In genomic region chr6:167776906-167777645, GRCh38 we compare ENCODE assay signal across 19 cellular contexts. TPM values are rescaled to one million over a fixed set of nuclear protein-coding genes. Genes with fewer than 3 reads are reported as not detected.
DNase-seq lines count a peak whose midpoint lies in the region; ATAC-seq, FAIRE-seq and TF ChIP-seq lines count a peak whose summit lies in the region.
"Had no signal": no experiment of that assay in that cellular context is flagged by ENCODE, and none has a peak within 500 bp of the region (broad histone marks: within the 10 kb centered on the region; RNA-seq: fewer than 3 reads in every experiment).

No MANE protein-coding gene starts in this region.

- no peak for TF ChIP-seq POLR2A in HepG2 (IDR thresholded peaks at IDR 0.05; ENCODE audit: insufficient read depth in 1 of 2, low read depth in 2 of 2, low read length in 2 of 2)
- no peak for TF ChIP-seq POLR2A in right lobe of liver (IDR thresholded peaks at IDR 0.05)

- DNase-seq in HepG2 (ENCODE audit: low spot score) (no peak), right lobe of liver (no peak), islet precursor cell (peak; percentile 17), osteoblast (ENCODE audit: insufficient read length, low spot score, missing footprints) (peak; percentile 47), foreskin melanocyte (no peak), A673 (ENCODE audit: low spot score) (no peak)
- no peak for DNase-seq in activated CD4-positive, CD25-positive, alpha-beta regulatory T cell (lab: John Stamatoyannopoulos, UW)
- DNase-seq: CD4-positive, alpha-beta memory T cell; GF-D8; GOT3; NCI-H1105 treated with DMSO at 0.1 percent for 48 hours; NCI-H1694; NCI-H2081 treated with DMSO at 0.1 percent for 48 hours; NK-92 treated with Interleukin-12 subunit alpha and Interleukin-12 subunit beta, amount 100 ng/mL, for 24 hours had no signal

- in situ Hi-C loops in HepG2 (cut with HindIII; ENCODE audit: extremely low pct_ligation_motif_present, low pct_unique_long_range_greater_than_20kb), result no loop called here

- ATAC-seq in HepG2, result peak; percentile 38; the same call in 2 of the 3 replicates
- no peak for ATAC-seq in right lobe of liver
- ATAC-seq: A549, HCT116 had no signal

- no peak overlapping the region for H3K4me3 ChIP-seq in HepG2 (replicated peaks in 1 of 3; ENCODE audit: insufficient read depth in 1 of 3, low read depth in 2 of 3, low read length in 3 of 3)
- no peak overlapping the region for H3K4me3 ChIP-seq in right lobe of liver
- H3K4me3 ChIP-seq in osteoblast (ENCODE audit: insufficient read depth, low read length), result no peak overlapping the region
- H3K4me3 ChIP-seq in A673 (ENCODE audit: low read depth, low read length, poor library complexity, severe bottlenecking), result no peak overlapping the region
- H3K4me3 ChIP-seq: A549, BLaER1, Peyer's patch had no signal

- H3K4me2 ChIP-seq in HepG2 (ENCODE audit: low read depth, low read length) (no peak overlapping the region), osteoblast (ENCODE audit: insufficient read depth, low read length) (no peak overlapping the region)
- H3K4me2 ChIP-seq: A549, BLaER1 had no signal

- H3K79me2 ChIP-seq in HepG2 (ENCODE audit: insufficient read depth, low read length) (no peaks in the 10 kb centered on the region), osteoblast (ENCODE audit: insufficient read depth, low read length) (no peaks in the 10 kb centered on the region)

- H3K27ac ChIP-seq in HepG2 (ENCODE audit: extremely low read length, insufficient read depth, low read length) (no peak overlapping the region), right lobe of liver (no peak overlapping the region), osteoblast (ENCODE audit: low read depth, low read length) (no peak overlapping the region), A673 (ENCODE audit: low read depth, low read length, poor library complexity, severe bottlenecking) (no peak overlapping the region)
- H3K27ac ChIP-seq: A549, BLaER1, Peyer's patch had no signal

- POLR2A ChIA-PET in HepG2 (lab: Yijun Ruan, JAX), result interaction anchor here (1.2 to 2.4 kb wide), 2 partner anchors 15 to 94 kb away, joined by 3 to 11 read pairs; no protein-coding TSS in a partner anchor
- POLR2A ChIA-PET in A673 (lab: Charles Lee; ENCODE audit: low non-redundant PET), result no interaction called here

- CTCF ChIA-PET in HepG2 (lab: Yijun Ruan, JAX; ENCODE audit: low intra/inter-chr PET ratio, low total read pairs) (no interaction called here), A673 (lab: Charles Lee) (no interaction called here)

- no peak for TF ChIP-seq RAD21 in HepG2 (CRISPR knock-in tag; IDR thresholded peaks at IDR 0.05)

- TF ChIP-seq EP300 in HepG2 (IDR thresholded peaks at IDR 0.05; ENCODE audit: low read depth in 2 of 2, low read length in 2 of 2), result no peak
- TF ChIP-seq EP300 in HepG2 (CRISPR knock-in tag; IDR thresholded peaks at IDR 0.05; ENCODE audit: borderline replicate concordance), result no peak

- H4K20me1 ChIP-seq in HepG2 (ENCODE audit: insufficient read depth, low read length) (no peaks in the 10 kb centered on the region), osteoblast (ENCODE audit: insufficient read depth, low read length) (no peaks in the 10 kb centered on the region)
- H4K20me1 ChIP-seq: BLaER1 had no signal

- no TSS peak for BruUV-seq in HepG2 (replicated peaks; lab: Mats Ljungman, UMichigan)
- BruUV-seq in A673 (replicated peaks; lab: Mats Ljungman, UMichigan), result no TSS peak

- peak overlapping the region; percentile 71 for H2AFZ ChIP-seq in HepG2 (ENCODE audit: low read length)
- H2AFZ ChIP-seq in osteoblast (ENCODE audit: low read length), result no peak overlapping the region

- 86% methylated on average over 14 of the region's 14 CpGs for WGBS in HepG2 (ENCODE audit: low lambda C conversion rate)
- WGBS in right lobe of liver (ENCODE audit: insufficient coverage, low coverage, low lambda C conversion rate, missing lambda C conversion rate), result 80% methylated on average over 12 of the region's 14 CpGs

- H3K9ac ChIP-seq in HepG2 (ENCODE audit: insufficient read depth, low read depth, low read length), result no peak overlapping the region
- H3K9ac ChIP-seq: BLaER1 had no signal

- no peaks in the 10 kb centered on the region for H3K36me3 ChIP-seq in HepG2 (replicated peaks in 1 of 2; ENCODE audit: control insufficient read depth in 1 of 2, insufficient read depth in 2 of 2, low read length in 2 of 2)
- no peaks in the 10 kb centered on the region for H3K36me3 ChIP-seq in right lobe of liver
- no peaks in the 10 kb centered on the region for H3K36me3 ChIP-seq in osteoblast (ENCODE audit: insufficient read depth, low read length)
- H3K36me3 ChIP-seq in A673 (ENCODE audit: insufficient read depth, low read length, poor library complexity, severe bottlenecking), result no peaks in the 10 kb centered on the region
- H3K36me3 ChIP-seq: BLaER1, Peyer's patch had no signal

- FAIRE-seq in HepG2 (lab: Jason Lieb, UNC), result no peak
- FAIRE-seq: A549, HTR-8/SVneo had no signal

- intact Hi-C loops in HepG2 (cut with micrococcal nuclease; ENCODE audit: unreplicated experiment), result no loop called here
- intact Hi-C loops in right lobe of liver (cut with DNase I), result no loop called here
- intact Hi-C loops in A673 (cut with micrococcal nuclease; ENCODE audit: unreplicated experiment), result no loop called here

- H3K4me1 ChIP-seq in HepG2 (ENCODE audit: insufficient read depth, low read length) (peaks cover 33% of the 10 kb centered on the region), right lobe of liver (no peaks in the 10 kb centered on the region), osteoblast (ENCODE audit: insufficient read depth, low read length) (no peaks in the 10 kb centered on the region), A673 (ENCODE audit: insufficient read depth, low read length, poor library complexity, severe bottlenecking) (no peaks in the 10 kb centered on the region)
- H3K4me1 ChIP-seq: A549 had no signal

- H3K9me3 ChIP-seq in HepG2 (ENCODE audit: low read length) (no peaks in the 10 kb centered on the region), right lobe of liver (no peaks in the 10 kb centered on the region), osteoblast (ENCODE audit: low read depth, low read length) (no peaks in the 10 kb centered on the region), A673 (ENCODE audit: low read depth, low read length, poor library complexity, severe bottlenecking) (no peaks in the 10 kb centered on the region)
- H3K9me3 ChIP-seq: A549, BLaER1, Peyer's patch had no signal

- no peak for TF ChIP-seq CTCF in HepG2 (CRISPR knock-in tag; IDR thresholded peaks at IDR 0.05)
- no peak for TF ChIP-seq CTCF in right lobe of liver (IDR thresholded peaks at IDR 0.05)
- TF ChIP-seq CTCF in osteoblast (IDR thresholded peaks at IDR 0.05; ENCODE audit: extremely low read depth, low read depth, low read length), result no peak
- no peak for TF ChIP-seq CTCF in A673 (conservative IDR thresholded peaks at IDR 0.05; ENCODE audit: low read depth, low read length)

- H3K27me3 ChIP-seq in HepG2 (ENCODE audit: control insufficient read depth in 1 of 2, insufficient read depth in 2 of 2, low read length in 2 of 2) (no peaks in the 10 kb centered on the region; a peak in 1 of 5 replicates), right lobe of liver (no peaks in the 10 kb centered on the region), osteoblast (ENCODE audit: insufficient read depth, low read length) (no peaks in the 10 kb centered on the region), A673 (replicated peaks; ENCODE audit: insufficient read depth, low read depth, low read length, poor library complexity) (no peaks in the 10 kb centered on the region)
- H3K27me3 ChIP-seq: BLaER1, Peyer's patch had no signal

RNA-seq across cellular contexts. Expression of gene AFDN, which starts 49.6 kb away (rescaled TPM):
- total RNA-seq in HepG2 (2016; rRNA removed; fragmentation: Illumina TruSeq; extraction: Trizol) (97.8 and 136 TPM in 2 replicates), right lobe of liver (100 to 1,000 TPM in 1 of 6 experiments, 10 to 100 TPM in 5; 77.0 to 106 (median 85.5) TPM), osteoblast (31.2 and 52.5 TPM in 2 replicates), A673 (2021) (107 and 114 TPM in 2 replicates)
- total RNA-seq in HepG2 (2016; cell fraction: cytosol; rRNA removed; fragmentation: Illumina TruSeq; extraction: Trizol; ENCODE audit: low read depth), result 82.1 and 86.5 TPM in 2 replicates
- total RNA-seq in HepG2 (2016; cell fraction: insoluble cytoplasmic fraction; rRNA removed; fragmentation: Illumina TruSeq; extraction: Trizol), result 90.9 and 138 TPM in 2 replicates
- 67.9 and 80.5 TPM in 2 replicates for total RNA-seq in HepG2 (2016; cell fraction: membrane; rRNA removed; fragmentation: Illumina TruSeq; extraction: Trizol)
- total RNA-seq in HepG2 (2016; cell fraction: nucleus; rRNA removed; fragmentation: Illumina TruSeq; extraction: Trizol), result 248 and 270 TPM in 2 replicates
- polyA plus RNA-seq in HepG2 (2011; rRNA removed), result 151 and 156 TPM in 2 replicates
- 52.5 and 65.6 TPM in 2 replicates for polyA plus RNA-seq in HepG2 (2011; cell fraction: cytosol; rRNA removed)
- 488 and 509 TPM in 2 replicates for polyA plus RNA-seq in HepG2 (2011; cell fraction: nucleus; rRNA removed)
- polyA plus RNA-seq in HepG2 (2012), result 141 and 152 TPM in 2 replicates
- polyA plus RNA-seq in HepG2 (2016; cell fraction: cytosol; fragmentation: Illumina TruSeq; extraction: Trizol; ENCODE audit: low read depth), result 1.8 and 2.1 TPM in 2 replicates
- polyA plus RNA-seq in HepG2 (2016; cell fraction: insoluble cytoplasmic fraction; fragmentation: Illumina TruSeq; extraction: Trizol; ENCODE audit: low read depth), result 62.7 and 70.2 TPM in 2 replicates
- 7.1 and 7.2 TPM in 2 replicates for polyA plus RNA-seq in HepG2 (2016; cell fraction: membrane; fragmentation: Illumina TruSeq; extraction: Trizol; ENCODE audit: low read depth)
- 361 and 384 TPM in 2 replicates for polyA plus RNA-seq in HepG2 (2016; cell fraction: nucleus; fragmentation: Illumina TruSeq; extraction: Trizol; ENCODE audit: insufficient read depth, low read depth)
- 24.6 and 223 TPM in 2 replicates for polyA minus RNA-seq in HepG2 (2011; rRNA and poly(A)+ RNA removed; ENCODE audit: low replicate concordance)
- polyA minus RNA-seq in HepG2 (2011; cell fraction: cytosol; rRNA and poly(A)+ RNA removed), result 115 and 134 TPM in 2 replicates
- polyA minus RNA-seq in HepG2 (2011; cell fraction: nucleus; rRNA and poly(A)+ RNA removed), result 847 and 897 TPM in 2 replicates

Comparison
In these comparisons a context has a peak if more than half of its experiments do, and no peak if none do; other contexts are left out.
1. DNase-seq: peak in islet precursor cell (single experiment) and osteoblast (single experiment); none in HepG2 (single experiment), right lobe of liver (0 of 3), foreskin melanocyte (single experiment), activated CD4-positive, CD25-positive, alpha-beta regulatory T cell (0 of 4) and A673 (single experiment).